1 cellular context compared by ENCODE assay signal in the genomic region with DNA sequence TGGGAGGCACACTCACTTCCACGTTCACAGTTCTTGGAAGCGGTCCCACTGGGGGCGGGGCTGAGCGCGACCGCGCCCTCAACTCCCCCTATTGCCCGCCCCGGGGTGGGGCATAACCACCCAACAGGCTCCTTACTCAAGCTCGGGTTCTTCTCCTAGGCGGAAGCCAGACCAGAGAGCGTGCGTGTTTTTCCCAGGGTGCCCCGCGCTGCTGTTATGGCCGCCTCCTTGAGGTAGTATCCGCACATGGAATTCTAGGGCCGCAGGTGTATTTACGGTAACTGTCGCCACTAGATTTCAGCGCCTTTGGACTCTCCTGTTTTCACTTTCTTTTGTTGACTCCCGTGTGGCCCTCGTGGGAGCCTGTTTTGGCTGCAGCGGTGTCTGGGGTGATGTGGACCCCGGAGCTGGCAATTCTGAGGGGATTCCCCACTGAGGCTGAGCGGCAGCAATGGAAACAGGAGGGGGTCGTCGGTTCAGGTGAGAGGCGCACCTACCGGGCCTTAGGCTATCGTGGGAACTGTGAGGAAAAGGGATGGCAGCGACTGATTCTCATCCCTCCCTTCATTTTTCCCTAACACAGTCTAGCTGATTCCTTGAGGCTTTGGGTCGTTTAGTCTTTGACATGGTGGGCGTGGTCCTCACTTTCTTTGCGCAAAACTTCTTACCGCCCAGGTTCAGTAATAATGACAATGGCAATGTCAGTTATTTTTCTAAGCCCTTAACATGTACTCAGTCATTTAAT.
TF ChIP-seq lines count a peak whose summit lies in the region.

Gene TTC27, plus strand, starts transcription at position 150 of the 745 bp plus-strand sequence. Its CDS starts 243 bp downstream, at position 393.

TF ChIP-seq in K562, 482 proteins besides CTCF, POLR2A, EP300 and RAD21 (continued from another document and continues in another):
- TF ChIP-seq ARID4B (CRISPR knock-in tag; IDR thresholded peaks at IDR 0.05) = peak; percentile 100
- TF ChIP-seq CBX3 (IDR thresholded peaks at IDR 0.05; ENCODE audit: borderline replicate concordance in 1 of 2, low read length in 2 of 2) = peak in 1 of 2 experiments; percentile 16; a peak in 1 of 3 replicates
- peak; percentile 94 for TF ChIP-seq EP400 (IDR thresholded peaks at IDR 0.05)
- TF ChIP-seq BHLHE40 (IDR thresholded peaks at IDR 0.05; ENCODE audit: low read length) = peak; percentile 35
- TF ChIP-seq, protein P1, sequence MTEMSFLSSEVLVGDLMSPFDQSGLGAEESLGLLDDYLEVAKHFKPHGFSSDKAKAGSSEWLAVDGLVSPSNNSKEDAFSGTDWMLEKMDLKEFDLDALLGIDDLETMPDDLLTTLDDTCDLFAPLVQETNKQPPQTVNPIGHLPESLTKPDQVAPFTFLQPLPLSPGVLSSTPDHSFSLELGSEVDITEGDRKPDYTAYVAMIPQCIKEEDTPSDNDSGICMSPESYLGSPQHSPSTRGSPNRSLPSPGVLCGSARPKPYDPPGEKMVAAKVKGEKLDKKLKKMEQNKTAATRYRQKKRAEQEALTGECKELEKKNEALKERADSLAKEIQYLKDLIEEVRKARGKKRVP (CRISPR knock-in tag; IDR thresholded peaks at IDR 0.05) = no peak
- TF ChIP-seq, protein P2, sequence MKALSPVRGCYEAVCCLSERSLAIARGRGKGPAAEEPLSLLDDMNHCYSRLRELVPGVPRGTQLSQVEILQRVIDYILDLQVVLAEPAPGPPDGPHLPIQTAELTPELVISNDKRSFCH (CRISPR knock-in tag; IDR thresholded peaks at IDR 0.05) = no peak
- TF ChIP-seq, protein P2 (tag; IDR thresholded peaks at IDR 0.05) = no peak
- TF ChIP-seq ZNF507 (tag; conservative IDR thresholded peaks at IDR 0.05) = no peak
- TF ChIP-seq ATF1 (CRISPR knock-in tag; IDR thresholded peaks at IDR 0.05) = no peak
- TF ChIP-seq ATF1 (tag; IDR thresholded peaks at IDR 0.05) = peak; percentile 77
- peak; percentile 72; the same call in 1 of the 2 replicates for TF ChIP-seq PHF8 (IDR thresholded peaks at IDR 0.05; ENCODE audit: borderline replicate concordance, low read length)
- TF ChIP-seq STAG1 (CRISPR knock-in tag; IDR thresholded peaks at IDR 0.05; ENCODE audit: borderline replicate concordance) = no peak
- peak; percentile 33 for TF ChIP-seq POLR2B (IDR thresholded peaks at IDR 0.05; ENCODE audit: low read depth, partially characterized antibody)
- peak; percentile 78 for TF ChIP-seq POLR2G (IDR thresholded peaks at IDR 0.05; ENCODE audit: low read depth, low read length)
- TF ChIP-seq ETV6 (IDR thresholded peaks at IDR 0.05; ENCODE audit: borderline replicate concordance in 1 of 2, low read depth in 2 of 2, low read length in 1 of 2) = no peak
- no peak for TF ChIP-seq ETV6 (CRISPR knock-in tag; IDR thresholded peaks at IDR 0.05; ENCODE audit: borderline replicate concordance)
- TF ChIP-seq CCNT2 (IDR thresholded peaks at IDR 0.05; ENCODE audit: borderline replicate concordance, extremely low read depth, insufficient read length, low read depth, low read length) = peak; percentile 65
- no peak for TF ChIP-seq DPF2 (IDR thresholded peaks at IDR 0.05)
- TF ChIP-seq MXI1 (IDR thresholded peaks at IDR 0.05; ENCODE audit: low read depth, low read length) = peak; percentile 98
- TF ChIP-seq ZNF232 (CRISPR knock-in tag; IDR thresholded peaks at IDR 0.05) = no peak
- TF ChIP-seq USF1 (CRISPR knock-in tag; IDR thresholded peaks at IDR 0.05) = no peak
- no peak for TF ChIP-seq FUS (optimal IDR thresholded peaks at IDR 0.05; ENCODE audit: low read depth, low read length)
- no peak for TF ChIP-seq CSDE1 (IDR thresholded peaks at IDR 0.05)
- peak; percentile 68 for TF ChIP-seq CREM (IDR thresholded peaks at IDR 0.05; ENCODE audit: low read depth)
- TF ChIP-seq MEIS2 (IDR thresholded peaks at IDR 0.05; ENCODE audit: partially characterized antibody) = no peak
- no peak for TF ChIP-seq ASH1L (IDR thresholded peaks at IDR 0.05; ENCODE audit: borderline replicate concordance, low read depth, partially characterized antibody)
- peak; percentile 77 for TF ChIP-seq HCFC1 (IDR thresholded peaks at IDR 0.05; ENCODE audit: low read depth, low read length)
- peak; percentile 81 for TF ChIP-seq PHF20 (IDR thresholded peaks at IDR 0.05; ENCODE audit: partially characterized antibody)
- TF ChIP-seq ZNF655 (CRISPR knock-in tag; IDR thresholded peaks at IDR 0.05) = no peak
- TF ChIP-seq, protein P3, sequence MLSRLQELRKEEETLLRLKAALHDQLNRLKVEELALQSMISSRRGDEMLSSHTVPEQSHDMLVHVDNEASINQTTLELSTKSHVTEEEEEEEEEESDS (CRISPR knock-in tag; IDR thresholded peaks at IDR 0.05) = no peak
- peak; percentile 87 for TF ChIP-seq ZNF143 (CRISPR knock-in tag; IDR thresholded peaks at IDR 0.05)
- TF ChIP-seq, protein P4, sequence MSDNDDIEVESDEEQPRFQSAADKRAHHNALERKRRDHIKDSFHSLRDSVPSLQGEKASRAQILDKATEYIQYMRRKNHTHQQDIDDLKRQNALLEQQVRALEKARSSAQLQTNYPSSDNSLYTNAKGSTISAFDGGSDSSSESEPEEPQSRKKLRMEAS (CRISPR knock-in tag; IDR thresholded peaks at IDR 0.05) = peak; percentile 95
- TF ChIP-seq, protein P5, sequence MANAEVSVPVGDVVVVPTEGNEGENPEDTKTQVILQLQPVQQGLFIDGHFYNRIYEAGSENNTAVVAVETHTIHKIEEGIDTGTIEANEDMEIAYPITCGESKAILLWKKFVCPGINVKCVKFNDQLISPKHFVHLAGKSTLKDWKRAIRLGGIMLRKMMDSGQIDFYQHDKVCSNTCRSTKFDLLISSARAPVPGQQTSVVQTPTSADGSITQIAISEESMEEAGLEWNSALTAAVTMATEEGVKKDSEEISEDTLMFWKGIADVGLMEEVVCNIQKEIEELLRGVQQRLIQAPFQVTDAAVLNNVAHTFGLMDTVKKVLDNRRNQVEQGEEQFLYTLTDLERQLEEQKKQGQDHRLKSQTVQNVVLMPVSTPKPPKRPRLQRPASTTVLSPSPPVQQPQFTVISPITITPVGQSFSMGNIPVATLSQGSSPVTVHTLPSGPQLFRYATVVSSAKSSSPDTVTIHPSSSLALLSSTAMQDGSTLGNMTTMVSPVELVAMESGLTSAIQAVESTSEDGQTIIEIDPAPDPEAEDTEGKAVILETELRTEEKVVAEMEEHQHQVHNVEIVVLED (CRISPR knock-in tag; IDR thresholded peaks at IDR 0.05) = no peak
- TF ChIP-seq, protein P6, sequence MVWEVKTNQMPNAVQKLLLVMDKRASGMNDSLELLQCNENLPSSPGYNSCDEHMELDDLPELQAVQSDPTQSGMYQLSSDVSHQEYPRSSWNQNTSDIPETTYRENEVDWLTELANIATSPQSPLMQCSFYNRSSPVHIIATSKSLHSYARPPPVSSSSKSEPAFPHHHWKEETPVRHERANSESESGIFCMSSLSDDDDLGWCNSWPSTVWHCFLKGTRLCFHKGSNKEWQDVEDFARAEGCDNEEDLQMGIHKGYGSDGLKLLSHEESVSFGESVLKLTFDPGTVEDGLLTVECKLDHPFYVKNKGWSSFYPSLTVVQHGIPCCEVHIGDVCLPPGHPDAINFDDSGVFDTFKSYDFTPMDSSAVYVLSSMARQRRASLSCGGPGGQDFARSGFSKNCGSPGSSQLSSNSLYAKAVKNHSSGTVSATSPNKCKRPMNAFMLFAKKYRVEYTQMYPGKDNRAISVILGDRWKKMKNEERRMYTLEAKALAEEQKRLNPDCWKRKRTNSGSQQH (CRISPR knock-in tag; IDR thresholded peaks at IDR 0.05) = 0 out of 2 replicates have a peak, but pooled peaks have one; percentile 30
- no peak for TF ChIP-seq LARP7 (IDR thresholded peaks at IDR 0.05)
- TF ChIP-seq, protein P7, sequence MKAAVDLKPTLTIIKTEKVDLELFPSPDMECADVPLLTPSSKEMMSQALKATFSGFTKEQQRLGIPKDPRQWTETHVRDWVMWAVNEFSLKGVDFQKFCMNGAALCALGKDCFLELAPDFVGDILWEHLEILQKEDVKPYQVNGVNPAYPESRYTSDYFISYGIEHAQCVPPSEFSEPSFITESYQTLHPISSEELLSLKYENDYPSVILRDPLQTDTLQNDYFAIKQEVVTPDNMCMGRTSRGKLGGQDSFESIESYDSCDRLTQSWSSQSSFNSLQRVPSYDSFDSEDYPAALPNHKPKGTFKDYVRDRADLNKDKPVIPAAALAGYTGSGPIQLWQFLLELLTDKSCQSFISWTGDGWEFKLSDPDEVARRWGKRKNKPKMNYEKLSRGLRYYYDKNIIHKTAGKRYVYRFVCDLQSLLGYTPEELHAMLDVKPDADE (conservative IDR thresholded peaks at IDR 0.05; ENCODE audit: control insufficient read depth, low read depth, low read length) = peak; percentile 94
- TF ChIP-seq, protein P8, sequence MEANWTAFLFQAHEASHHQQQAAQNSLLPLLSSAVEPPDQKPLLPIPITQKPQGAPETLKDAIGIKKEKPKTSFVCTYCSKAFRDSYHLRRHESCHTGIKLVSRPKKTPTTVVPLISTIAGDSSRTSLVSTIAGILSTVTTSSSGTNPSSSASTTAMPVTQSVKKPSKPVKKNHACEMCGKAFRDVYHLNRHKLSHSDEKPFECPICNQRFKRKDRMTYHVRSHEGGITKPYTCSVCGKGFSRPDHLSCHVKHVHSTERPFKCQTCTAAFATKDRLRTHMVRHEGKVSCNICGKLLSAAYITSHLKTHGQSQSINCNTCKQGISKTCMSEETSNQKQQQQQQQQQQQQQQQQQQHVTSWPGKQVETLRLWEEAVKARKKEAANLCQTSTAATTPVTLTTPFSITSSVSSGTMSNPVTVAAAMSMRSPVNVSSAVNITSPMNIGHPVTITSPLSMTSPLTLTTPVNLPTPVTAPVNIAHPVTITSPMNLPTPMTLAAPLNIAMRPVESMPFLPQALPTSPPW (CRISPR knock-in tag; IDR thresholded peaks at IDR 0.05) = peak; percentile 67
- 0 out of 2 replicates have a peak, but pooled peaks have one; percentile 56 for TF ChIP-seq ERF (CRISPR knock-in tag; IDR thresholded peaks at IDR 0.05)
- TF ChIP-seq HLTF (IDR thresholded peaks at IDR 0.05) = no peak
- TF ChIP-seq NFE2 (IDR thresholded peaks at IDR 0.05; ENCODE audit: low read depth) = no peak
- peak; percentile 65 for TF ChIP-seq TBP (optimal IDR thresholded peaks at IDR 0.05; ENCODE audit: low read depth, low read length)
- peak; percentile 39; the same call in 1 of the 2 replicates for TF ChIP-seq GTF2E2 (tag; IDR thresholded peaks at IDR 0.05)
- peak; percentile 54; the same call in 1 of the 2 replicates for TF ChIP-seq XRCC5 (IDR thresholded peaks at IDR 0.05; ENCODE audit: low read depth, low read length)
- peak; percentile 58 for TF ChIP-seq GABPA (tag; conservative IDR thresholded peaks at IDR 0.05; ENCODE audit: low read depth)
- no peak for TF ChIP-seq U2AF1 (optimal IDR thresholded peaks at IDR 0.05; ENCODE audit: low read depth, low read length)
- no peak for TF ChIP-seq CTCFL (IDR thresholded peaks at IDR 0.05; ENCODE audit: borderline replicate concordance, insufficient read depth, low read depth, low read length, poor library complexity, severe bottlenecking)
